ENCODE assay signal across 12 cellular contexts in genomic region chr5:55850839-55851674, GRCh38. TPM values are rescaled to one million over a fixed set of nuclear protein-coding genes. Genes with fewer than 3 reads are reported as not detected.
DNase-seq lines count a peak whose midpoint lies in the region; ATAC-seq, FAIRE-seq and TF ChIP-seq lines count a peak whose summit lies in the region.
"Had no signal": no experiment of that assay in that cellular context is flagged by ENCODE, and none has a peak within 500 bp of the region (broad histone marks: within the 10 kb centered on the region; RNA-seq: fewer than 3 reads in every experiment).

Gene IL31RA (plus strand): TSS chr5:55851357. CDS start chr5:55851571, 214 bp downstream.

- H2BK120ac ChIP-seq in H9 (ENCODE audit: low read depth, low read length, poor library complexity, severe bottlenecking): no peak within 1 kb of the TSS

- POLR2A ChIA-PET in A549 (lab: Yijun Ruan, JAX): no interaction called here

- H3K4me1 Mint-ChIP-seq in H9: peaks cover 4 to 5% of the 10 kb centered on the region in 2 experiments; a peak in 1 of 4 replicates

- TF ChIP-seq EP300 in A549 (IDR thresholded peaks at IDR 0.05): no peak

- no peak within 1 kb of the TSS for H4K5ac ChIP-seq in H9 (ENCODE audit: insufficient read length, low read depth, low read length)

- TF ChIP-seq CTCF in A549 (IDR thresholded peaks at IDR 0.05) (no peak), H9 (conservative IDR thresholded peaks at IDR 0.05) (no peak)

- WGBS in A549 (ENCODE audit: missing lambda C conversion rate): 50% methylated on average over 10 of the region's 10 CpGs
- no CpG with 5 or more reads among the region's 10 CpGs for WGBS in H9 (ENCODE audit: extremely low coverage, insufficient read length, low lambda C conversion rate)

- H4K91ac ChIP-seq in H9 (ENCODE audit: insufficient read length, low read depth, low read length): no peak within 1 kb of the TSS

- H3K9ac ChIP-seq in H9 (ENCODE audit: extremely low read depth, insufficient read length, low read length): no peak within 1 kb of the TSS

- H3T11ph ChIP-seq in H9 (ENCODE audit: low read length): no peak within 1 kb of the TSS

- FAIRE-seq in A549 (lab: Jason Lieb, UNC) (no peak), H54 (lab: Jason Lieb, UNC) (peak; percentile 95)

- no peaks in the 10 kb centered on the region for H4K20me1 ChIP-seq in H9 (ENCODE audit: control insufficient read depth, insufficient read depth, insufficient read length)

- no peak within 1 kb of the TSS for H2BK15ac ChIP-seq in H9 (ENCODE audit: low read depth, low read length)

- peak; percentile 95 to 98 for ATAC-seq in A549
- ATAC-seq: sciatic nerve had no signal

- no peak within 1 kb of the TSS for H3K4ac ChIP-seq in H9 (ENCODE audit: low read depth, low read length)

- DNase-seq in A549 (ENCODE audit: low read depth in 1 of 2, low spot score in 1 of 2): peak; percentile 39 to 54
- DNase-seq in H54 (ENCODE audit: insufficient read length, low spot score): peak; percentile 30
- DNase-seq in SW 1271 (lab: John Stamatoyannopoulos, UW): peak; percentile 68 to 93
- peak; percentile 48 for DNase-seq in foreskin melanocyte
- DNase-seq in H9: no peak
- no peak for DNase-seq in erythroblast (lab: John Stamatoyannopoulos, UW)
- DNase-seq in NCI-H345 treated with DMSO at 0.1 percent for 48 hours (lab: John Stamatoyannopoulos, UW; ENCODE audit: unreplicated experiment): no peak
- no peak for DNase-seq in T-helper 2 cell
- DNase-seq: central memory CD4-positive, alpha-beta T cell; DMS 273 treated with DMSO at 0.1 percent for 48 hours; NCI-H345 had no signal

- no peaks in the 10 kb centered on the region for H3K27me3 ChIP-seq in H9 (ENCODE audit: insufficient read depth, low read length)

- H3K14ac ChIP-seq in H9 (ENCODE audit: insufficient read depth, low read length): no peak within 1 kb of the TSS

- H3K56ac ChIP-seq in H9 (ENCODE audit: insufficient read length, low read depth, low read length): no peak within 1 kb of the TSS

- no peaks in the 10 kb centered on the region for H3K23me2 ChIP-seq in H9 (ENCODE audit: insufficient read length, low read depth, low read length, poor library complexity, severe bottlenecking)

- H2AFZ ChIP-seq in H9 (ENCODE audit: low read length): no peak within 1 kb of the TSS

- H3K27ac ChIP-seq in A549 (peak within 1 kb of the TSS; percentile 28 to 67; a peak in 5 of 6 replicates), H9 (ENCODE audit: insufficient read length, low read depth, low read length) (no peak within 1 kb of the TSS)

- H3K23ac ChIP-seq in H9 (ENCODE audit: insufficient read length, low read depth, low read length): no peak within 1 kb of the TSS

- no peak within 1 kb of the TSS for H3K4me3 ChIP-seq in A549

- H3K18ac ChIP-seq in H9 (ENCODE audit: insufficient read length, low read depth, low read length): no peak within 1 kb of the TSS

- TF ChIP-seq POLR2A in A549 (IDR thresholded peaks at IDR 0.05; ENCODE audit: low read length): no peak
- no peak for TF ChIP-seq POLR2A in H54 (IDR thresholded peaks at IDR 0.05; ENCODE audit: low read depth, low read length)
- TF ChIP-seq POLR2A in erythroblast (IDR thresholded peaks at IDR 0.05; ENCODE audit: low read length): no peak

- H3K79me1 ChIP-seq in H9 (ENCODE audit: insufficient read depth, low read depth, low read length, poor library complexity, severe bottlenecking): no peaks in the 10 kb centered on the region

- H3K79me2 ChIP-seq in H9 (ENCODE audit: insufficient read depth, low read length): no peaks in the 10 kb centered on the region

- CTCF ChIA-PET in A549 (lab: Yijun Ruan, JAX): interaction anchor here (1.2 kb wide), 1 partner anchor 13 kb away, joined by 3 read pairs; no protein-coding TSS in a partner anchor

- no peak within 1 kb of the TSS for H2BK20ac ChIP-seq in H9 (ENCODE audit: low read depth, low read length, poor library complexity, severe bottlenecking)

- H4K8ac ChIP-seq in H9 (replicated peaks; ENCODE audit: insufficient read length, low read depth, low read length): no peak within 1 kb of the TSS

- no peak for TF ChIP-seq RAD21 in A549 (conservative IDR thresholded peaks at IDR 0.05 in 1 of 2, IDR thresholded peaks at IDR 0.05 in 1 of 2)

- H3K4me3 Mint-ChIP-seq in H9: no peak within 1 kb of the TSS

- H3K27ac Mint-ChIP-seq in H9: no peak within 1 kb of the TSS

- H3K4me2 ChIP-seq in A549 (peak within 1 kb of the TSS; percentile 59), H9 (ENCODE audit: insufficient read depth, insufficient read length, low read length) (no peak within 1 kb of the TSS)

- H3K4me1 ChIP-seq in A549 (peaks cover 12% of the 10 kb centered on the region; the same call in 2 of the 3 replicates), H9 (ENCODE audit: insufficient read depth, low read length) (no peaks in the 10 kb centered on the region)

- H3K36me3 Mint-ChIP-seq in H9 (ENCODE audit: insufficient read depth in 1 of 3, low read depth in 3 of 3): no peaks in the 10 kb centered on the region

- H3K27me3 Mint-ChIP-seq in H9 (ENCODE audit: low read depth): no peaks in the 10 kb centered on the region

- H2BK12ac ChIP-seq in H9 (ENCODE audit: insufficient read length, low read depth, low read length): no peak within 1 kb of the TSS

- no peak within 1 kb of the TSS for H2BK5ac ChIP-seq in H9 (ENCODE audit: insufficient read length, low read length)

- H3K9me3 ChIP-seq in A549 (0 out of 3 replicates have a peak, but pooled peaks cover 3% of the 10 kb centered on the region), H9 (ENCODE audit: control insufficient read depth, low read depth, low read length) (no peaks in the 10 kb centered on the region)

- H2AK5ac ChIP-seq in H9 (ENCODE audit: insufficient read length, low read length): no peak within 1 kb of the TSS

- H3K9me3 Mint-ChIP-seq in H9: no peaks in the 10 kb centered on the region; a peak in 1 of 5 replicates

TF ChIP-seq in A549, 52 proteins besides CTCF, POLR2A, EP300 and RAD21:
- TF ChIP-seq CHD4 (IDR thresholded peaks at IDR 0.05; ENCODE audit: borderline replicate concordance) (no peak), JUNB (IDR thresholded peaks at IDR 0.05) (peak; percentile 70), NR3C1 (IDR thresholded peaks at IDR 0.05) (no peak), MAX (IDR thresholded peaks at IDR 0.05) (peak; percentile 36; the same call in 1 of the 2 replicates), CEBPB (IDR thresholded peaks at IDR 0.05) (peak; percentile 56 to 84; a peak in 3 of 4 replicates), FOSL2 (IDR thresholded peaks at IDR 0.05) (peak; percentile 73), FOSL2 (CRISPR knock-in tag; IDR thresholded peaks at IDR 0.05) (peak; percentile 93)

RNA-seq across cellular contexts. Expression of gene IL31RA, which starts in this region (rescaled TPM):
- polyA plus RNA-seq in A549 (2011; rRNA removed): 2.0 and 2.2 TPM in 2 replicates
- 0.22 and 0.29 TPM in 2 replicates for polyA plus RNA-seq in A549 (2012; cell fraction: cytosol; rRNA removed)
- polyA plus RNA-seq in A549 (2012; cell fraction: nucleus; rRNA removed): 0.14 and 0.37 TPM in 2 replicates
- 0.94 to 1.2 TPM (median 0.95 TPM) in 3 replicates for polyA plus RNA-seq in A549 (2017; fragmentation: RNase III; extraction: RNeasy Plus Mini Kit Qiagen cat#74134 plus additional on column Dnase treatment)
- polyA minus RNA-seq in A549 (2011; rRNA and poly(A)+ RNA removed): 1.2 and 1.3 TPM in 2 replicates
- total RNA-seq in H9 (2021): 0.11 TPM in 1 of 2 replicates, not detected in the other
- total RNA-seq: sciatic nerve had no signal

Comparison
In these comparisons a context has a peak if more than half of its experiments do, and no peak if none do; other contexts are left out.
1. DNase-seq: peak in A549 (2 of 2), H54 (single experiment), SW 1271 (2 of 2) and foreskin melanocyte (single experiment); none in H9 (single experiment), erythroblast (0 of 2), NCI-H345 treated with DMSO at 0.1 percent for 48 hours (single experiment) and T-helper 2 cell (0 of 5).